Comparison of ENCODE assay signal across 8 cellular contexts in the genomic region with DNA sequence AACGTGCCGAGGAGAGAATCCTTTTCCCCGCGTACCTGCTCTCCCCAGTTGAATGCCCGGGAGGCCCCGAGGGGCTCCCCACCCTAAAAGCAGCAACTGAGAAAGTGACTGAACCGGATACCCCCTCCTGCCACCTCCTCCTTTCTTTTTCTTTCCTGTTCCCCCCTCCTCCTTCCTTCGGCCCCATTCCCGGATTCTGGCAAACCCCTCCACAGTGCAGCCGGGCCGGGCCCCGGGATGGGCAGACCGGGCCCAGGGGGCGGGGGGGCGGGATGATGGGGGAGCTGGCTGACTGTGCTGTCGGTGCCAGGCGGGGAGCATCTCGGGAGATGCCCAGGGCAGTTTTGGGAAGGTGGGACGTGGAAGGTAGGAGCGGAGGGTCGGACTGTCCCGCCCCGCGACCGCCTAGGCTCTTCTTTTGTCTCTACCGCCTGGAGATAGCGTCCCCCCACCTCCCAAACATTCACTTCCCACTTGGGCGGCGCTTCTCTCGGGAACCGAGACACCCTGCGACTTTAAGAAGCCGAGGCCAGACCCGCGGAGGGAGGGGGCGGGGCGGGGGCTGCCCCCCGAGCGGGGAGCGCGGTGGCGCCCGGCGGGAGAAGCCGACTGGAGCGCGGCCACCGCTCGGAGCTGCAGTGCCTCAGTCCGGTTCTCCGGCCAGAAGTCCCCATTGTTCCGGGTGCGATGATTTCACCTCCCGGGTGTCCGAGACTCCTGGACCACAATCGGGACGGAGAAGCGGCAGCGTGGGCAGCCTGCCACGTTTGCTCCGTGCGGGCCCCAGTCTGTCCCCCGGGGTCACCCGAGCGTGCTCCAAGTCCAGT. TPM values are rescaled to one million over a fixed set of nuclear protein-coding genes. Genes with fewer than 3 reads are reported as not detected.
DNase-seq lines count a peak whose midpoint lies in the region; ATAC-seq, FAIRE-seq and TF ChIP-seq lines count a peak whose summit lies in the region.

No MANE protein-coding gene starts in this region.

- no peak overlapping the region for H3K27ac ChIP-seq in GM12878 (ENCODE audit: control insufficient read depth, insufficient read depth)
- H3K27ac ChIP-seq in lower lobe of right lung, result no peak overlapping the region

- H3K4me1 ChIP-seq in GM12878 (ENCODE audit: control insufficient read depth, insufficient read depth, low read length), result peaks cover 25% of the 10 kb centered on the region
- H3K4me1 ChIP-seq in lower lobe of right lung, result peaks cover 44% of the 10 kb centered on the region

- no peak overlapping the region; the same call in 1 of the 2 replicates for H3K9ac ChIP-seq in GM12878 (ENCODE audit: control insufficient read depth, insufficient read depth, low read length)

- intact Hi-C loops in GM12878 (cut with micrococcal nuclease; ENCODE audit: unreplicated experiment), result no loop called here
- intact Hi-C loops in lower lobe of right lung (cut with DNase I), result no loop called here

- H3K9me3 ChIP-seq in GM12878 (replicated peaks; ENCODE audit: control insufficient read depth, insufficient read depth, low read length) (no peaks in the 10 kb centered on the region), lower lobe of right lung (no peaks in the 10 kb centered on the region)

- no peak for TF ChIP-seq RAD21 in GM12878 (IDR thresholded peaks at IDR 0.05; ENCODE audit: insufficient read depth, low read depth, low read length)

- POLR2A ChIA-PET in GM12878 (lab: Charles Lee), result no interaction called here

- H2AFZ ChIP-seq in GM12878 (ENCODE audit: control insufficient read depth, low read depth, low read length), result peak overlapping the region; percentile 54

- CTCF ChIA-PET in GM12878 (lab: Yijun Ruan, JAX), result no interaction called here

- H4K20me1 ChIP-seq in GM12878 (ENCODE audit: control insufficient read depth, insufficient read depth), result peaks cover 6% of the 10 kb centered on the region; the same call in 1 of the 2 replicates

- peak overlapping the region; percentile 92 for H3K4me2 ChIP-seq in GM12878 (ENCODE audit: control insufficient read depth, insufficient read depth)

- in situ Hi-C loops in Caki2 (cut with HindIII; ENCODE audit: low pct_unique_long_range_greater_than_20kb, low sequenced_read_pairs), result no loop called here
- in situ Hi-C loops in GM12878 (cut with MboI), result no loop called here

- TF ChIP-seq POLR2A in GM12878 (IDR thresholded peaks at IDR 0.05; ENCODE audit: low read depth, low read length), result no peak

- H3K4me3 ChIP-seq in GM12878 (peak overlapping the region; percentile 65), lower lobe of right lung (peak overlapping the region; percentile 44)

- H3K36me3 ChIP-seq in GM12878 (ENCODE audit: control insufficient read depth in 2 of 2, insufficient read depth in 2 of 2, low read length in 1 of 2) (no peaks in the 10 kb centered on the region), lower lobe of right lung (no peaks in the 10 kb centered on the region)

- TF ChIP-seq CTCF in GM12878 (IDR thresholded peaks at IDR 0.05 in 2 of 3, conservative IDR thresholded peaks at IDR 0.05 in 1 of 3; ENCODE audit: control insufficient read depth in 2 of 3, extremely low read depth in 1 of 3, insufficient read depth in 1 of 3, low read depth in 3 of 3, low read length in 3 of 3) (no peak), lower lobe of right lung (IDR thresholded peaks at IDR 0.05) (no peak)

- peaks cover 33 to 56% of the 10 kb centered on the region in 2 experiments for H3K27me3 ChIP-seq in GM12878 (replicated peaks in 1 of 2; ENCODE audit: control insufficient read depth in 2 of 2, insufficient read depth in 2 of 2, low read length in 1 of 2)
- peaks cover 100% of the 10 kb centered on the region for H3K27me3 ChIP-seq in lower lobe of right lung (ENCODE audit: low read depth)

- DNase-seq in Caki2 (ENCODE audit: low read depth), result peak; percentile 61
- peak; percentile 64 for DNase-seq in HuH-7 (ENCODE audit: low spot score)
- no peak for DNase-seq in GM12878 (ENCODE audit: low read depth, low spot score)
- DNase-seq in lower lobe of right lung, result peak; percentile 40
- no peak for DNase-seq in SHP77 (lab: John Stamatoyannopoulos, UW)
- no peak for DNase-seq in NCI-H2107 treated with DMSO at 0.1 percent for 48 hours (lab: John Stamatoyannopoulos, UW; ENCODE audit: unreplicated experiment)
- DNase-seq in activated CD4-positive, CD25-positive, alpha-beta regulatory T cell treated with anti-CD3 and anti-CD28 coated beads, Interleukin-2, amount 50 U/mL, for 72 hours, result no peak

- ATAC-seq in GM12878 (no peak), lower lobe of right lung (peak; percentile 11 to 29), HG03442 (IDR thresholded peaks at IDR 0.05; ENCODE audit: unreplicated experiment) (no peak)

- SMC1A ChIA-PET in GM12878 (lab: Charles Lee; ENCODE audit: uncharacterized antibody, unreplicated experiment), result no interaction called here

- RAD21 ChIA-PET in GM12878 (lab: Charles Lee; ENCODE audit: unreplicated experiment), result interaction anchor here (0.5 kb wide), 1 partner anchor 391 kb away, joined by 3 read pairs; no protein-coding TSS in a partner anchor

- no peak for TF ChIP-seq EP300 in GM12878 (IDR thresholded peaks at IDR 0.05; ENCODE audit: borderline replicate concordance in 1 of 2, control insufficient read depth in 1 of 2, low read depth in 2 of 2, low read length in 2 of 2)

- no peak for FAIRE-seq in GM12878 (lab: Jason Lieb, UNC)

- WGBS in GM12878 (ENCODE audit: insufficient coverage, insufficient replicate concordance, low lambda C conversion rate, missing lambda C conversion rate), result 4% methylated on average over 57 of the region's 65 CpGs

- H3K79me2 ChIP-seq in GM12878 (ENCODE audit: control insufficient read depth, insufficient read depth, low read length), result no peaks in the 10 kb centered on the region

- no TSS peak for BruUV-seq in GM12878 (replicated peaks; lab: Mats Ljungman, UMichigan)

RNA-seq across cellular contexts. Expression of a gene that starts 8.2 kb away (rescaled TPM):
- 1.4 TPM in 1 of 2 replicates, not detected in the other for total RNA-seq in Caki2 (2014; rRNA removed; shearing (Covaris generic); ENCODE audit: low replicate concordance)
- total RNA-seq in GM12878 (2013; cell fraction: nucleolus; rRNA removed), result not detected in 2 replicates
- not detected in 2 replicates for total RNA-seq in GM12878 (2014; rRNA removed)
- not detected in 2 replicates for total RNA-seq in GM12878 (2014; rRNA removed; fragmentation: Illumina TruSeq; extraction: Trizol)
- not detected in 2 replicates for total RNA-seq in GM12878 (2021)
- polyA plus RNA-seq in GM12878 (2011; ENCODE audit: low read depth), result not detected
- polyA plus RNA-seq in GM12878 (2011; rRNA removed), result not detected in 2 replicates
- polyA plus RNA-seq in GM12878 (2011; cell fraction: cytosol; rRNA removed), result not detected in 2 replicates
- not detected in 2 replicates for polyA plus RNA-seq in GM12878 (2011; cell fraction: nucleus; rRNA removed)
- polyA plus RNA-seq in GM12878 (2012), result 0.08 and 0.10 TPM in 2 replicates
- polyA plus RNA-seq in GM12878 (2014; fragmentation: Illumina TruSeq; extraction: Trizol), result 0.03 TPM in 1 of 2 replicates, not detected in the other
- not detected for polyA plus RNA-seq in GM12878 (2014; fragmentation: Nextera tagmentation; extraction: Ambion mirVana)
- not detected in 2 replicates for polyA plus RNA-seq in GM12878 (2014; rRNA removed)
- polyA plus RNA-seq in GM12878 (2016; fragmentation: Nextera tagmentation; extraction: Ambion mirVana), result not detected
- polyA minus RNA-seq in GM12878 (2011; rRNA and poly(A)+ RNA removed), result not detected in 2 replicates
- not detected in 2 replicates for polyA minus RNA-seq in GM12878 (2011; cell fraction: cytosol; rRNA and poly(A)+ RNA removed)
- polyA minus RNA-seq in GM12878 (2011; cell fraction: nucleus; rRNA and poly(A)+ RNA removed), result not detected in 2 replicates
- total RNA-seq in lower lobe of right lung, result not detected

RNA-seq across cellular contexts. Expression of a gene that starts 9.2 kb away (rescaled TPM):
- 3.2 and 9.6 TPM in 2 replicates for total RNA-seq in Caki2 (2014; rRNA removed; shearing (Covaris generic); ENCODE audit: low replicate concordance)
- total RNA-seq in GM12878 (2013; cell fraction: nucleolus; rRNA removed), result not detected in 2 replicates
- total RNA-seq in GM12878 (2014; rRNA removed) (not detected in 2 replicates), GM12878 (2014; rRNA removed; fragmentation: Illumina TruSeq; extraction: Trizol) (not detected in 2 replicates), GM12878 (2021) (not detected in 2 replicates), lower lobe of right lung (not detected)
- polyA plus RNA-seq in GM12878 (2011; ENCODE audit: low read depth), result not detected
- polyA plus RNA-seq in GM12878 (2011; rRNA removed) (not detected in 2 replicates), GM12878 (2014; fragmentation: Illumina TruSeq; extraction: Trizol) (0.06 TPM in 1 of 2 replicates, not detected in the other), GM12878 (2014; fragmentation: Nextera tagmentation; extraction: Ambion mirVana) (not detected), GM12878 (2014; rRNA removed) (not detected in 2 replicates), GM12878 (2016; fragmentation: Nextera tagmentation; extraction: Ambion mirVana) (not detected)
- polyA plus RNA-seq in GM12878 (2011; cell fraction: cytosol; rRNA removed), result not detected in 2 replicates
- polyA plus RNA-seq in GM12878 (2011; cell fraction: nucleus; rRNA removed), result 0.18 TPM in 1 of 2 replicates, not detected in the other
- polyA plus RNA-seq in GM12878 (2012), result 0.08 and 0.24 TPM in 2 replicates
- not detected in 2 replicates for polyA minus RNA-seq in GM12878 (2011; rRNA and poly(A)+ RNA removed)
- polyA minus RNA-seq in GM12878 (2011; cell fraction: cytosol; rRNA and poly(A)+ RNA removed), result not detected in 2 replicates
- polyA minus RNA-seq in GM12878 (2011; cell fraction: nucleus; rRNA and poly(A)+ RNA removed), result not detected in 2 replicates

Comparison
In these comparisons a context has a peak if more than half of its experiments do, and no peak if none do; other contexts are left out.
1. DNase-seq: peak in Caki2 (single experiment), HuH-7 (single experiment) and lower lobe of right lung (single experiment); none in GM12878 (single experiment), SHP77 (0 of 2), NCI-H2107 treated with DMSO at 0.1 percent for 48 hours (single experiment) and activated CD4-positive, CD25-positive, alpha-beta regulatory T cell treated with anti-CD3 and anti-CD28 coated beads, Interleukin-2, amount 50 U/mL, for 72 hours (single experiment).
2. ATAC-seq: peak in lower lobe of right lung (2 of 2); none in GM12878 (single experiment) and HG03442 (single experiment).